In the genomic region with DNA sequence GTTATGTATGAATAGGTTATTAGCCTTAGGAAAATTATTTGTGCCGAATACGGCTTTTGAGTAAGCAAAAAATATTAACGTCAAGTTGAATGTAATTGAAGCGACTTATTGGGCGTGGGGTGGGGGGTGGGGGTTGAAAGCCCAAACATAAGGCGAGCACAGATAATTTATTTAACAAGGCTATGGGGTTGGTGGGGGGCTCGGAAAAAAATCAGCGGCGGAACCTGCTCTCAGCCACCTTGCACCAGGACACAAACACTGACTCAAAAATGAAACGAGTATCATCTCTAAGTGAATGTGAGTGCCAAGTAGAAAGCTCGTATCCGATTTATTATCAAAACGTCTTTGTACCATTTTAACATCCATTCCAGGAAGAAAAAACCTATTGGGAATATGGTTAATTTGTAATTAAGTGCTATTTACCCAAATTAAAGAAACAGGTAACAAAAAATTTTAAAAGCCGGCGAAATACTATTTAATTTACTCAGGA, we compare ENCODE assay signal across 8 cellular contexts. TPM values are rescaled to one million over a fixed set of nuclear protein-coding genes. Genes with fewer than 3 reads are reported as not detected.
DNase-seq lines count a peak whose midpoint lies in the region; FAIRE-seq and TF ChIP-seq lines count a peak whose summit lies in the region.

No MANE protein-coding gene starts in this region.

- in situ Hi-C loops in GM13976 (cut with MboI; ENCODE audit: low sequenced_read_pairs, unreplicated experiment), result no loop called here

- CTCF ChIA-PET in OCI-LY7 (lab: Charles Lee; ENCODE audit: unreplicated experiment) (interaction anchor here (0.9 kb wide), 1 partner anchor 9 kb away, joined by 5 read pairs; no protein-coding TSS in a partner anchor), endothelial cell of umbilical vein (lab: Charles Lee) (interaction anchor here (1.1 to 1.5 kb wide), 3 partner anchors 9 to 95 kb away, joined by 4 to 6 read pairs (median 4); partner anchors contain the start of gene ABHD18)

- peak overlapping the region; percentile 98 for H3K9ac ChIP-seq in endothelial cell of umbilical vein (replicated peaks; ENCODE audit: extremely low read depth, insufficient read depth, low read length)

- H3K9me3 Mint-ChIP-seq in neural crest cell, result no peaks in the 10 kb centered on the region

- TF ChIP-seq CTCF in GM13976 (IDR thresholded peaks at IDR 0.05; ENCODE audit: borderline replicate concordance, control extremely low read depth, extremely low read depth, insufficient read depth, missing control alignments) (no peak), OCI-LY7 (conservative IDR thresholded peaks at IDR 0.05; ENCODE audit: low read length) (no peak), endothelial cell of umbilical vein (IDR thresholded peaks at IDR 0.05; ENCODE audit: extremely low read depth in 1 of 2, insufficient read depth in 1 of 2, low read depth in 1 of 2, low read length in 2 of 2) (no peak), neural crest cell (conservative IDR thresholded peaks at IDR 0.05) (no peak)

- peak overlapping the region; percentile 93 for H3K27ac Mint-ChIP-seq in neural crest cell (ENCODE audit: unreplicated experiment)

- intact Hi-C loops in OCI-LY7 (cut with micrococcal nuclease; ENCODE audit: unreplicated experiment) (loop anchor here (2.0 to 5.0 kb wide), 3 partner anchors 179 to 1032 kb away; partner anchors contain the start of genes PGRMC2, PLK4 and SCLT1), endothelial cell of umbilical vein (cut with micrococcal nuclease) (loop anchor here (2.0 to 5.0 kb wide), 6 partner anchors 161 to 1032 kb away; partner anchors contain the start of genes PGRMC2, PLK4 and SCLT1)

- H3K9me2 ChIP-seq in OCI-LY7 (ENCODE audit: insufficient read depth, low read length), result no peaks in the 10 kb centered on the region

- H3K79me2 ChIP-seq in OCI-LY7 (ENCODE audit: insufficient read depth, low read depth, low read length) (peaks cover 21% of the 10 kb centered on the region; the same call in 1 of the 2 replicates), endothelial cell of umbilical vein (ENCODE audit: control insufficient read depth, insufficient read depth, low read length) (peaks cover 36% of the 10 kb centered on the region)

- H3K4me1 Mint-ChIP-seq in neural crest cell, result peaks cover 19% of the 10 kb centered on the region

- POLR2A ChIA-PET in OCI-LY7 (lab: Charles Lee) (interaction anchor here (0.6 to 2.1 kb wide), 10 partner anchors 11 to 514 kb away, joined by 3 to 12 read pairs (median 4); partner anchors contain the start of genes ABHD18 and MFSD8), endothelial cell of umbilical vein (lab: Charles Lee) (interaction anchor here (0.7 to 1.4 kb wide), 2 partner anchors 15 to 95 kb away, joined by 3 to 11 read pairs; partner anchors contain the start of genes ABHD18 and MFSD8)

- H3K36me3 Mint-ChIP-seq in neural crest cell (ENCODE audit: low read depth), result no peaks in the 10 kb centered on the region

- dilution Hi-C loops in endothelial cell of umbilical vein (cut with MboI; ENCODE audit: extremely low pct_ligation_motif_present, low sequenced_read_pairs), result no loop called here

- TSS peak; percentile 94 for BruUV-seq in OCI-LY7 (replicated peaks; lab: Mats Ljungman, UMichigan)
- BruUV-seq in endothelial cell of umbilical vein (replicated peaks; lab: Mats Ljungman, UMichigan), result no TSS peak

- H4K20me1 ChIP-seq in OCI-LY7 (ENCODE audit: insufficient read depth, low read length), result no peaks in the 10 kb centered on the region
- peaks cover 3% of the 10 kb centered on the region for H4K20me1 ChIP-seq in endothelial cell of umbilical vein (replicated peaks; ENCODE audit: control insufficient read depth, extremely low read depth, insufficient read depth, low read length)

- TF ChIP-seq POLR2A in endothelial cell of umbilical vein (IDR thresholded peaks at IDR 0.05; ENCODE audit: low read depth, low read length), result no peak

- H3K27ac ChIP-seq in OCI-LY7 (ENCODE audit: low read depth, low read length, poor library complexity, severe bottlenecking), result peak overlapping the region; percentile 81
- peak overlapping the region; percentile 87 for H3K27ac ChIP-seq in endothelial cell of umbilical vein (ENCODE audit: insufficient read depth, low read depth, low read length)

- H3K36me3 ChIP-seq in OCI-LY7 (ENCODE audit: insufficient read depth, low read length) (no peaks in the 10 kb centered on the region), endothelial cell of umbilical vein (ENCODE audit: control insufficient read depth in 2 of 2, extremely low read depth in 1 of 2, insufficient read depth in 2 of 2, low read length in 2 of 2) (no peaks in the 10 kb centered on the region)

- peak; percentile 66 for FAIRE-seq in endothelial cell of umbilical vein (lab: Jason Lieb, UNC)

- H3K4me1 ChIP-seq in OCI-LY7 (ENCODE audit: insufficient read depth, low read length, poor library complexity, severe bottlenecking), result peaks cover 15% of the 10 kb centered on the region
- H3K4me1 ChIP-seq in endothelial cell of umbilical vein (ENCODE audit: control insufficient read depth, extremely low read depth, insufficient read depth, low read length), result peaks cover 10% of the 10 kb centered on the region

- H3K4me2 ChIP-seq in OCI-LY7 (ENCODE audit: low read length) (peak overlapping the region; percentile 84), endothelial cell of umbilical vein (ENCODE audit: insufficient read depth, low read length) (peak overlapping the region; percentile 77)

- H2AFZ ChIP-seq in OCI-LY7 (ENCODE audit: low read length), result peak overlapping the region; percentile 99
- H2AFZ ChIP-seq in endothelial cell of umbilical vein (ENCODE audit: low read depth, low read length), result peak overlapping the region; percentile 95

- peak overlapping the region; percentile 82 for H3K4me3 ChIP-seq in OCI-LY7 (ENCODE audit: low read depth, low read length, poor library complexity, severe bottlenecking)
- peak overlapping the region; percentile 67 to 86 (median 74) for H3K4me3 ChIP-seq in endothelial cell of umbilical vein (replicated peaks in 1 of 3; ENCODE audit: insufficient read depth in 1 of 3, low read depth in 1 of 3, low read length in 3 of 3)

- DNase-seq in GM13976 (ENCODE audit: low spot score) (peak; percentile 31), OCI-LY7 (ENCODE audit: low spot score) (no peak), endothelial cell of umbilical vein (ENCODE audit: low read depth, low spot score) (peak; percentile 39), neural crest cell (ENCODE audit: low read depth, low spot score) (no peak), RPMI8226 (no peak), MV-4-11 (lab: John Stamatoyannopoulos, UW) (no peak), cortex of kidney (lab: John Stamatoyannopoulos, UW) (no peak), SIG-M5 treated with dmso at 0.1 percent for 504 hours (lab: John Stamatoyannopoulos, UW; ENCODE audit: unreplicated experiment) (no peak)

- H3K9me3 ChIP-seq in OCI-LY7 (ENCODE audit: low read length) (no peaks in the 10 kb centered on the region), endothelial cell of umbilical vein (replicated peaks; ENCODE audit: control insufficient read depth, insufficient read depth, low read length) (no peaks in the 10 kb centered on the region)

- no peaks in the 10 kb centered on the region for H3K9me1 ChIP-seq in endothelial cell of umbilical vein (replicated peaks; ENCODE audit: control insufficient read depth, extremely low read depth, insufficient read depth, low read length)

- no peaks in the 10 kb centered on the region for H3K27me3 ChIP-seq in endothelial cell of umbilical vein (ENCODE audit: control insufficient read depth in 2 of 2, insufficient read depth in 2 of 2, low read length in 2 of 2)

- H3K27me3 Mint-ChIP-seq in neural crest cell (ENCODE audit: low read depth), result no peaks in the 10 kb centered on the region

- peak overlapping the region; percentile 87 for H3K4me3 Mint-ChIP-seq in neural crest cell

TF ChIP-seq in endothelial cell of umbilical vein, 7 proteins besides CTCF, POLR2A, EP300 and RAD21:
- TF ChIP-seq GATA2 (IDR thresholded peaks at IDR 0.05; ENCODE audit: insufficient read depth, insufficient read length, low read depth, low read length) (no peak), FOS (IDR thresholded peaks at IDR 0.05; ENCODE audit: borderline replicate concordance, insufficient read depth, low read length) (no peak), MYC (IDR thresholded peaks at IDR 0.05; ENCODE audit: low read depth, low read length) (no peak), POLR2AphosphoS5 (IDR thresholded peaks at IDR 0.05; ENCODE audit: insufficient read depth, low read depth, low read length) (no peak), JUN (IDR thresholded peaks at IDR 0.05; ENCODE audit: borderline replicate concordance, insufficient read depth, insufficient read length, low read depth) (no peak), EZH2 (IDR thresholded peaks at IDR 0.05; ENCODE audit: borderline replicate concordance, low read depth, low read length, severe bottlenecking) (no peak)
- TF ChIP-seq, protein P1, sequence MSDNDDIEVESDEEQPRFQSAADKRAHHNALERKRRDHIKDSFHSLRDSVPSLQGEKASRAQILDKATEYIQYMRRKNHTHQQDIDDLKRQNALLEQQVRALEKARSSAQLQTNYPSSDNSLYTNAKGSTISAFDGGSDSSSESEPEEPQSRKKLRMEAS (IDR thresholded peaks at IDR 0.05; ENCODE audit: insufficient read depth, insufficient read length), result no peak
TF ChIP-seq in endothelial cell of umbilical vein: peak in this region for 0.

RNA-seq across cellular contexts. Expression of gene LARP1B, which starts 0.9 kb away (rescaled TPM):
- total RNA-seq in OCI-LY7 (2014; rRNA removed; shearing (Covaris generic)), result 16.5 and 22.1 TPM in 2 replicates
- 21.0 and 25.0 TPM in 2 replicates for total RNA-seq in OCI-LY7 (2022)
- total RNA-seq in endothelial cell of umbilical vein, result 27.7 and 28.8 TPM in 2 replicates
- 5.3 and 7.3 TPM in 2 replicates for polyA plus RNA-seq in endothelial cell of umbilical vein
- polyA plus RNA-seq in endothelial cell of umbilical vein (2011; cell fraction: cytosol; rRNA removed), result 9.0 and 9.7 TPM in 2 replicates
- 27.5 and 35.6 TPM in 2 replicates for polyA plus RNA-seq in endothelial cell of umbilical vein (2011; cell fraction: nucleus; rRNA removed)
- 14.1 and 15.7 TPM in 2 replicates for polyA plus RNA-seq in endothelial cell of umbilical vein (2012)
- polyA minus RNA-seq in endothelial cell of umbilical vein, result 10.9 and 12.5 TPM in 2 replicates
- polyA minus RNA-seq in endothelial cell of umbilical vein (2011; cell fraction: cytosol; rRNA and poly(A)+ RNA removed), result 5.5 TPM
- 38.2 and 46.9 TPM in 2 replicates for polyA minus RNA-seq in endothelial cell of umbilical vein (2011; cell fraction: nucleus; rRNA and poly(A)+ RNA removed)
- total RNA-seq in neural crest cell, result 15.6 and 16.9 TPM in 2 replicates

Comparison
In these comparisons a context has a peak if more than half of its experiments do, and no peak if none do; other contexts are left out.
1. DNase-seq: peak in GM13976 (single experiment) and endothelial cell of umbilical vein (single experiment); none in OCI-LY7 (single experiment), neural crest cell (single experiment), RPMI8226 (single experiment), MV-4-11 (single experiment), cortex of kidney (single experiment) and SIG-M5 treated with dmso at 0.1 percent for 504 hours (single experiment).